14 cellular contexts compared by ENCODE assay signal in the genomic region with DNA sequence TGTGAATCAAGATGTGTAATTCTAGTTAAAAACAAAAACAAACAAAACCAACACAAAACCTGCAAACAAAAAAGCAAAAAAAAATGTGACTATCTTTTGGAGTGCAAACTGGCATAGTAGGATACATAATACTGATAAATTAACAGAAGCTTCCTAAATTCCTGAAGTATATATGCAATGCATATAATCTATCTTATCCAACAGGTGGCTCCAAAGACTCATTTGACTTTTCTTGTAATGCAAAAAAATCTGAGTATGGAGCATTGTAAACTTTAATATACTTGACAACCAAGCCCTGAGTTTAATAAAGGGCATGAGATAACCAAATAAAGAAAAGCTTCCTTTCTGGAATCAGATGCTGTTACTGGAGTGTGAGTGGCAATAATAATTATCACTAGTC.
DNase-seq lines count a peak whose midpoint lies in the region; ATAC-seq and TF ChIP-seq lines count a peak whose summit lies in the region.
"Had no signal": no experiment of that assay in that cellular context is flagged by ENCODE, and none has a peak within 500 bp of the region (broad histone marks: within the 10 kb centered on the region; RNA-seq: fewer than 3 reads in every experiment).

No MANE protein-coding gene starts in this region.

- in situ Hi-C loops in SK-MEL-5 (cut with HindIII; ENCODE audit: low pct_unique_long_range_greater_than_20kb, low sequenced_read_pairs) = no loop called here

- H3K4me2 ChIP-seq in MM.1S (ENCODE audit: low read depth, low read length) (no peak overlapping the region), neural progenitor cell (no peak overlapping the region)

- H2AFZ ChIP-seq in MM.1S (ENCODE audit: low read length) (no peak overlapping the region), neural progenitor cell (replicated peaks) (no peak overlapping the region)

- H3K4me3 Mint-ChIP-seq in neural progenitor cell = no peak overlapping the region
- no peak overlapping the region for H3K4me3 Mint-ChIP-seq in CD8-positive, alpha-beta memory T cell
- no peak overlapping the region for H3K4me3 Mint-ChIP-seq in activated CD4-positive, alpha-beta T cell treated with anti-CD3 and anti-CD28 coated beads for 36 hours
- H3K4me3 Mint-ChIP-seq: activated naive CD4-positive, alpha-beta T cell treated with anti-CD3 and anti-CD28 coated beads, Interleukin-2, amount 10 ng/mL, durations not matched to agents 7 days and 5 days; memory B cell; neural crest cell; stimulated activated effector memory CD8-positive, alpha-beta T cell treated with anti-CD3 and anti-CD28 coated beads, Interleukin-12 subunit alpha, Interleukin-12 subunit beta, amount 100 ng/mL, for 72 hours had no signal

- POLR2A ChIA-PET in CD8-positive, alpha-beta memory T cell (lab: Charles Lee) = interaction anchor here (0.6 kb wide), 1 partner anchor 1208 kb away, joined by 3 read pairs; no protein-coding TSS in a partner anchor
- POLR2A ChIA-PET in activated CD4-positive, alpha-beta T cell treated with anti-CD3 and anti-CD28 coated beads for 36 hours (lab: Charles Lee) = no interaction called here

- ATAC-seq in activated CD4-positive, alpha-beta T cell treated with anti-CD3 and anti-CD28 coated beads for 36 hours = no peak
- ATAC-seq in activated CD4-positive, CD25-positive, alpha-beta regulatory T cell treated with anti-CD3 and anti-CD28 coated beads, Interleukin-2, amount 50 U/mL, for 24 hours = no peak
- ATAC-seq: stimulated activated effector memory CD8-positive, alpha-beta T cell treated with anti-CD3 and anti-CD28 coated beads, Interleukin-12 subunit alpha, Interleukin-12 subunit beta, amount 100 ng/mL, for 72 hours had no signal

- no peaks in the 10 kb centered on the region for H3K36me3 Mint-ChIP-seq in neural progenitor cell
- H3K36me3 Mint-ChIP-seq in CD8-positive, alpha-beta memory T cell = no peaks in the 10 kb centered on the region
- no peaks in the 10 kb centered on the region for H3K36me3 Mint-ChIP-seq in activated CD4-positive, alpha-beta T cell treated with anti-CD3 and anti-CD28 coated beads for 36 hours (ENCODE audit: low read depth)
- H3K36me3 Mint-ChIP-seq: activated naive CD4-positive, alpha-beta T cell treated with anti-CD3 and anti-CD28 coated beads, Interleukin-2, amount 10 ng/mL, durations not matched to agents 7 days and 5 days; memory B cell; stimulated activated effector memory CD8-positive, alpha-beta T cell treated with anti-CD3 and anti-CD28 coated beads, Interleukin-12 subunit alpha, Interleukin-12 subunit beta, amount 100 ng/mL, for 72 hours had no signal

- H3K4me1 Mint-ChIP-seq in neural progenitor cell = no peaks in the 10 kb centered on the region
- no peaks in the 10 kb centered on the region for H3K4me1 Mint-ChIP-seq in CD8-positive, alpha-beta memory T cell
- H3K4me1 Mint-ChIP-seq in activated CD4-positive, alpha-beta T cell treated with anti-CD3 and anti-CD28 coated beads for 36 hours = no peaks in the 10 kb centered on the region
- H3K4me1 Mint-ChIP-seq: activated naive CD4-positive, alpha-beta T cell treated with anti-CD3 and anti-CD28 coated beads, Interleukin-2, amount 10 ng/mL, durations not matched to agents 7 days and 5 days; neural crest cell; stimulated activated effector memory CD8-positive, alpha-beta T cell treated with anti-CD3 and anti-CD28 coated beads, Interleukin-12 subunit alpha, Interleukin-12 subunit beta, amount 100 ng/mL, for 72 hours had no signal

- H3K9me3 ChIP-seq in MM.1S (replicated peaks; ENCODE audit: insufficient read depth, low read length) (no peaks in the 10 kb centered on the region), neural progenitor cell (ENCODE audit: low read depth) (no peaks in the 10 kb centered on the region)
- no peaks in the 10 kb centered on the region for H3K9me3 ChIP-seq in CD8-positive, alpha-beta memory T cell (ENCODE audit: low read length)

- peak; percentile 17; the same call in 1 of the 2 replicates for TF ChIP-seq CTCF in MM.1S (IDR thresholded peaks at IDR 0.05; ENCODE audit: low read length)
- TF ChIP-seq CTCF in neural progenitor cell (IDR thresholded peaks at IDR 0.05) = peak; percentile 38

- H4K20me1 ChIP-seq in MM.1S (ENCODE audit: insufficient read depth, low read length) (no peaks in the 10 kb centered on the region), neural progenitor cell (ENCODE audit: low read depth) (no peaks in the 10 kb centered on the region)

- CTCF ChIA-PET in CD8-positive, alpha-beta memory T cell (lab: Charles Lee) = no interaction called here
- CTCF ChIA-PET in activated CD4-positive, alpha-beta T cell treated with anti-CD3 and anti-CD28 coated beads for 36 hours (lab: Charles Lee) = no interaction called here

- H3K9ac ChIP-seq in MM.1S (ENCODE audit: low read length) (no peak overlapping the region), neural progenitor cell (no peak overlapping the region)

- H3K27me3 ChIP-seq in MM.1S (replicated peaks; ENCODE audit: insufficient read depth, low read length) (no peaks in the 10 kb centered on the region), neural progenitor cell (no peaks in the 10 kb centered on the region)
- H3K27me3 ChIP-seq in CD8-positive, alpha-beta memory T cell (ENCODE audit: insufficient read depth, low read length, poor library complexity, severe bottlenecking) = no peaks in the 10 kb centered on the region

- H3K9me2 ChIP-seq in MM.1S (replicated peaks; ENCODE audit: insufficient read depth, low read length) = no peaks in the 10 kb centered on the region

- no peaks in the 10 kb centered on the region for H3F3A ChIP-seq in MM.1S (ENCODE audit: insufficient read depth, low read length)
- H3F3A ChIP-seq in neural progenitor cell (ENCODE audit: low read depth) = no peaks in the 10 kb centered on the region

- intact Hi-C loops in activated CD4-positive, alpha-beta T cell treated with anti-CD3 and anti-CD28 coated beads for 36 hours (cut with DNase I, micrococcal nuclease) = no loop called here

- no peaks in the 10 kb centered on the region for H3K36me3 ChIP-seq in MM.1S (replicated peaks; ENCODE audit: insufficient read depth, low read length)
- no peaks in the 10 kb centered on the region for H3K36me3 ChIP-seq in neural progenitor cell
- H3K36me3 ChIP-seq in CD8-positive, alpha-beta memory T cell (ENCODE audit: insufficient read depth, low read length) = no peaks in the 10 kb centered on the region

- H3K79me2 ChIP-seq in MM.1S (ENCODE audit: low read length) = no peaks in the 10 kb centered on the region
- H3K79me2 ChIP-seq in neural progenitor cell (ENCODE audit: low read depth) = no peaks in the 10 kb centered on the region

- DNase-seq in NCI-H2196 (lab: John Stamatoyannopoulos, UW; ENCODE audit: unreplicated experiment) (peak; percentile 29), NCI-H2196 treated with DMSO at 0.1 percent for 48 hours (lab: John Stamatoyannopoulos, UW; ENCODE audit: unreplicated experiment) (no peak), MM.1S (peak; percentile 7), SK-MEL-5 (ENCODE audit: low read depth, low spot score) (peak; percentile 43), neural progenitor cell (ENCODE audit: low spot score) (no peak)
- no peak for DNase-seq in CD8-positive, alpha-beta memory T cell
- no peak for DNase-seq in activated CD4-positive, alpha-beta T cell treated with anti-CD3 and anti-CD28 coated beads for 36 hours
- DNase-seq: activated CD4-positive, CD25-positive, alpha-beta regulatory T cell; activated naive CD4-positive, alpha-beta T cell treated with anti-CD3 and anti-CD28 coated beads, Interleukin-2, amount 10 ng/mL, durations not matched to agents 7 days and 5 days; foreskin fibroblast had no signal

- H3K4me1 ChIP-seq in MM.1S (ENCODE audit: low read length) (no peaks in the 10 kb centered on the region), neural progenitor cell (no peaks in the 10 kb centered on the region)
- no peaks in the 10 kb centered on the region for H3K4me1 ChIP-seq in CD8-positive, alpha-beta memory T cell (ENCODE audit: insufficient read depth, low read length)

- H3K27ac Mint-ChIP-seq in neural progenitor cell = no peak overlapping the region
- H3K27ac Mint-ChIP-seq in CD8-positive, alpha-beta memory T cell = no peak overlapping the region
- no peak overlapping the region for H3K27ac Mint-ChIP-seq in activated CD4-positive, alpha-beta T cell treated with anti-CD3 and anti-CD28 coated beads for 36 hours
- H3K27ac Mint-ChIP-seq: activated naive CD4-positive, alpha-beta T cell treated with anti-CD3 and anti-CD28 coated beads, Interleukin-2, amount 10 ng/mL, durations not matched to agents 7 days and 5 days; memory B cell; stimulated activated effector memory CD8-positive, alpha-beta T cell treated with anti-CD3 and anti-CD28 coated beads, Interleukin-12 subunit alpha, Interleukin-12 subunit beta, amount 100 ng/mL, for 72 hours had no signal

- no peak overlapping the region for H3K4me3 ChIP-seq in MM.1S (ENCODE audit: low read length)
- no peak overlapping the region for H3K4me3 ChIP-seq in neural progenitor cell
- H3K4me3 ChIP-seq in CD8-positive, alpha-beta memory T cell (ENCODE audit: low read length) = no peak overlapping the region

- no peaks in the 10 kb centered on the region for H3K27me3 Mint-ChIP-seq in neural progenitor cell (ENCODE audit: insufficient read depth, low read depth)
- H3K27me3 Mint-ChIP-seq in CD8-positive, alpha-beta memory T cell = no peaks in the 10 kb centered on the region
- H3K27me3 Mint-ChIP-seq in activated CD4-positive, alpha-beta T cell treated with anti-CD3 and anti-CD28 coated beads for 36 hours = no peaks in the 10 kb centered on the region
- H3K27me3 Mint-ChIP-seq: activated naive CD4-positive, alpha-beta T cell treated with anti-CD3 and anti-CD28 coated beads, Interleukin-2, amount 10 ng/mL, durations not matched to agents 7 days and 5 days; memory B cell had no signal

- H3K9me3 Mint-ChIP-seq in neural progenitor cell = peaks cover 2% of the 10 kb centered on the region
- H3K9me3 Mint-ChIP-seq in CD8-positive, alpha-beta memory T cell = peaks cover under 1 to 12% (median 11%) of the 10 kb centered on the region in 5 donors
- peaks cover 6% of the 10 kb centered on the region for H3K9me3 Mint-ChIP-seq in activated CD4-positive, alpha-beta T cell treated with anti-CD3 and anti-CD28 coated beads for 36 hours (ENCODE audit: low read depth)
- H3K9me3 Mint-ChIP-seq: neural crest cell had no signal

- H3K27ac ChIP-seq in MM.1S (ENCODE audit: low read length) = no peak overlapping the region
- no peak overlapping the region for H3K27ac ChIP-seq in neural progenitor cell
- no peak overlapping the region for H3K27ac ChIP-seq in CD8-positive, alpha-beta memory T cell (ENCODE audit: low read depth, low read length)

Comparison
In these comparisons a context has a peak if more than half of its experiments do, and no peak if none do; other contexts are left out.
1. DNase-seq: peak in NCI-H2196 (single experiment), MM.1S (single experiment) and SK-MEL-5 (single experiment); none in NCI-H2196 treated with DMSO at 0.1 percent for 48 hours (single experiment), neural progenitor cell (single experiment), CD8-positive, alpha-beta memory T cell (0 of 5) and activated CD4-positive, alpha-beta T cell treated with anti-CD3 and anti-CD28 coated beads for 36 hours (single experiment).